21 cellular contexts compared by ENCODE assay signal in genomic region chr21:34822209-34822608, GRCh38.
"Had no signal": no experiment of that assay in that cellular context is flagged by ENCODE, and none has a peak within 500 bp of the region (broad histone marks: within the 10 kb centered on the region; RNA-seq: fewer than 3 reads in every experiment).

No MANE protein-coding gene starts in this region.

- H3K4me3 ChIP-seq: breast epithelium, gastroesophageal sphincter, neural progenitor cell, right atrium auricular region, spleen, testis, transverse colon had no signal

- H3K9me3 ChIP-seq: breast epithelium, gastroesophageal sphincter, right atrium auricular region, testis, transverse colon had no signal

- DNase-seq: activated CD4-positive, alpha-beta T cell treated with anti-CD3 and anti-CD28 coated beads for 48 hours; activated CD4-positive, alpha-beta T cell treated with anti-CD3 and anti-CD28 coated beads, Interleukin-2, amount 50 U/mL, for 48 hours; activated effector memory CD4-positive, alpha-beta T cell treated with anti-CD3 and anti-CD28 coated beads, Interleukin-2, amount 50 U/mL, for 16 hours; activated naive CD4-positive, alpha-beta T cell treated with anti-CD3 and anti-CD28 coated beads, Interleukin-2, amount 10 ng/mL, durations not matched to agents 7 days and 5 days; amniotic stem cell; central memory CD4-positive, alpha-beta T cell; dermis blood vessel endothelial cell; effector CD8-positive, alpha-beta T cell; hippocampal formation; natural killer cell; occipital lobe; spleen; stimulated activated naive CD4-positive, alpha-beta T cell treated with Interleukin-2 at 50 U/mL for 16 hours; testis; transverse colon; WERI-Rb-1 had no signal

- H2AFZ ChIP-seq: neural progenitor cell had no signal

- H3K27me3 Mint-ChIP-seq: activated naive CD4-positive, alpha-beta T cell treated with anti-CD3 and anti-CD28 coated beads, Interleukin-2, amount 10 ng/mL, durations not matched to agents 7 days and 5 days had no signal

- H3K4me3 Mint-ChIP-seq: activated naive CD4-positive, alpha-beta T cell treated with anti-CD3 and anti-CD28 coated beads, Interleukin-2, amount 10 ng/mL, durations not matched to agents 7 days and 5 days; natural killer cell; neural progenitor cell had no signal

- H3K36me3 ChIP-seq: breast epithelium, gastroesophageal sphincter, neural progenitor cell, WERI-Rb-1 had no signal

- H3K27ac ChIP-seq: gastroesophageal sphincter, neural progenitor cell, right atrium auricular region, spleen, testis, WERI-Rb-1 had no signal

- H3K27ac Mint-ChIP-seq: activated naive CD4-positive, alpha-beta T cell treated with anti-CD3 and anti-CD28 coated beads, Interleukin-2, amount 10 ng/mL, durations not matched to agents 7 days and 5 days; neural progenitor cell had no signal

- ATAC-seq: activated CD4-positive, CD25-positive, alpha-beta regulatory T cell treated with anti-CD3 and anti-CD28 coated beads, Interleukin-2, amount 50 U/mL, for 24 hours; gastroesophageal sphincter had no signal

- H3K9ac ChIP-seq: neural progenitor cell had no signal

- H3K4me2 ChIP-seq: neural progenitor cell had no signal

- H3K4me1 ChIP-seq: gastroesophageal sphincter, right atrium auricular region, testis had no signal

- H3K36me3 Mint-ChIP-seq: neural progenitor cell had no signal

- H3K27me3 ChIP-seq: breast epithelium, neural progenitor cell, right atrium auricular region, spleen, testis, transverse colon had no signal

- H3K9me3 Mint-ChIP-seq: activated naive CD4-positive, alpha-beta T cell treated with anti-CD3 and anti-CD28 coated beads, Interleukin-2, amount 10 ng/mL, durations not matched to agents 7 days and 5 days; natural killer cell had no signal
